ENCODE assay signal across 21 cellular contexts in the genomic region with DNA sequence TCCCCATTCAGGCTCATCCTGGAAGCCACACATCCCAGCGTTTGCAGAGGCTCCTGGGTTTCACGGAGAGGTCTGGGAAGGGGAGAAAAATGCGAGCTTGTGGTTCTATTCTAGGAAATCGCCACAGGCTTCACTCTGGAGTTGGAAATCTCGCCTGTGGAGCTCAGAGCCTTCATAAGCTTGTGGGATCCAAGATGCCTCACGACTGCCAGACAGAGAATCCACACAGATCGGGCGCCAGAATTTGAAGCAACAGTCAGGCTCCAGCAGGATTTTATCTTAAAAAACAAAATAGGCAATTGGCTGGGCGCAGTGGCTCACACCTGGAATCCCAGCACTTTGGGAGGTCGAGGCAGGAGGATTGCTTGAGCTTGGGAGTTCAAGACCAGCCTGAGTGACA.
"Had no signal": no experiment of that assay in that cellular context is flagged by ENCODE, and none has a peak within 500 bp of the region (broad histone marks: within the 10 kb centered on the region; RNA-seq: fewer than 3 reads in every experiment).

No MANE protein-coding gene starts in this region.

- H3K4me3 ChIP-seq: coronary artery, gastrocnemius medialis, ovary, right atrium auricular region, sigmoid colon, skin epidermis, testis, tibial nerve, upper lobe of right lung, vagina had no signal

- H3K4me1 ChIP-seq: gastrocnemius medialis, right atrium auricular region, sigmoid colon, testis, tibial nerve, upper lobe of right lung, vagina had no signal

- H3K27ac ChIP-seq: coronary artery, gastrocnemius medialis, ovary, right atrium auricular region, sigmoid colon, skin epidermis, testis, tibial nerve, upper lobe of right lung, vagina had no signal

- ATAC-seq: gastrocnemius medialis; left colon; left ventricle myocardium superior; naive thymus-derived CD8-positive, alpha-beta T cell; stimulated activated naive B cell treated with anti-CD40 and anti-IgM and Interleukin-4, amounts not matched to agents 10 μg/mL and 1 μg/mL and 100 μg/mL, for 72 hours; stimulated activated naive CD8-positive, alpha-beta T cell treated with anti-CD3 and anti-CD28 coated beads, Interleukin-15, amount 100 ng/mL, for 72 hours; upper lobe of right lung had no signal

- DNase-seq: effector CD4-positive, alpha-beta T cell; endodermal cell; erythroblast; gastrocnemius medialis; immature natural killer cell; left colon; left ventricle myocardium superior; naive thymus-derived CD8-positive, alpha-beta T cell; ovary; sigmoid colon; stimulated activated CD4-positive, alpha-beta T cell treated with anti-CD3 and anti-CD28 coated beads, Interleukin-2, amount 100 ng/mL, for 24 hours; stimulated activated CD4-positive, alpha-beta T cell treated with anti-CD3 and anti-CD28 coated beads, Interleukin-4, amount 100 ng/mL, for 4 hours; stimulated activated naive B cell treated with anti-CD40 and anti-IgM and Interleukin-4, amounts not matched to agents 10 μg/mL and 1 μg/mL and 100 μg/mL, for 72 hours; stimulated activated naive CD8-positive, alpha-beta T cell treated with anti-CD3 and anti-CD28 coated beads, Interleukin-15, amount 100 ng/mL, for 72 hours; testis; upper lobe of right lung had no signal

- H3K27me3 ChIP-seq: ovary, right atrium auricular region, sigmoid colon, testis, tibial nerve, upper lobe of right lung, vagina had no signal

- H3K9me3 ChIP-seq: gastrocnemius medialis, ovary, right atrium auricular region, sigmoid colon, testis, tibial nerve, upper lobe of right lung, vagina had no signal

- H3K36me3 ChIP-seq: gastrocnemius medialis, ovary, right atrium auricular region, sigmoid colon, tibial nerve, upper lobe of right lung, vagina had no signal
